In the genomic region with DNA sequence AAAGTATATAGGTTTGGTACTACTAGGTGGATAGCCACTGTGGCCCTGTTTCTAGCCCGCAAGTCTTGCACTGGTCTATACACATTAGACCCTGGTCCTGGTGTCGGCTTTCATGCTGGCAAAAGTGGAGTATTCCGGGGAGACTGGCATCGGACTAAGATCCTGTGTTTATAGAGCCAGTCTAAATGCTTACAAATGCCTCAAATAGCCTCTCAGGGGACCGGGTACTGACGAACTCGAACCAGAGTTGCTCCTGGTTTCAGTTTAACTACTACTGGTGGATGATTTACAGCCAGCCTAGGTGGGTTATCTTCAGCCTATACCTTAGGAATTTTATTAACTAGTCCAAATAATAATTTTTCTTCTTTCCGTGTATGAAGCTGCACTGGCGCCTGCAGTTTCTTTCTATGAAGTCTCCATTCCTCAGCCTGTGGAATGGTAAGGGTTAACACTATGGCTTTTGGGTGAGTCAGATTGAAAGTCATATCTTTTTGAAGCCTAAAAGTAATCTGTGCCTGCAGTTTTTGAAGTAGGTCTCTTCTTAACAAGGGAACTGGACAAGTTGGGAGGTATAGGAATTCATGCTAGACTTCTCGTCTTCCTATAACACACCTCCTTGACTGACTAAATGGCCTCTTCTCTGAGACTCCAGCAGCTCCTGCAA, we compare ENCODE assay signal across 23 cellular contexts. TPM values are rescaled to one million over a fixed set of nuclear protein-coding genes. Genes with fewer than 3 reads are reported as not detected.
DNase-seq lines count a peak whose midpoint lies in the region; ATAC-seq, FAIRE-seq and TF ChIP-seq lines count a peak whose summit lies in the region.
"Had no signal": no experiment of that assay in that cellular context is flagged by ENCODE, and none has a peak within 500 bp of the region (broad histone marks: within the 10 kb centered on the region; RNA-seq: fewer than 3 reads in every experiment).

No MANE protein-coding gene starts in this region.

- peak; percentile 56 for FAIRE-seq in GM12891 (lab: Jason Lieb, UNC)
- FAIRE-seq: D721Med, GM12892, H54 had no signal

- H3K4me3 ChIP-seq in OCI-LY3 (ENCODE audit: low read length) (peak overlapping the region; percentile 39; the same call in 1 of the 2 replicates), tibial artery (peak overlapping the region; percentile 17 to 20)

- no peaks in the 10 kb centered on the region for H4K20me1 ChIP-seq in OCI-LY3 (ENCODE audit: insufficient read depth, low read length)

- no peak for TF ChIP-seq CTCF in OCI-LY3 (IDR thresholded peaks at IDR 0.05; ENCODE audit: low read depth, low read length)
- TF ChIP-seq CTCF in tibial artery (IDR thresholded peaks at IDR 0.05), result no peak
- no peak for TF ChIP-seq CTCF in HFFc6 (IDR thresholded peaks at IDR 0.05)
- no peak for TF ChIP-seq CTCF in GM10248 (IDR thresholded peaks at IDR 0.05; ENCODE audit: control extremely low read depth, extremely low read depth, low read depth, missing control alignments)

- no peaks in the 10 kb centered on the region for H3K27me3 ChIP-seq in OCI-LY3 (ENCODE audit: low read depth, low read length)
- H3K27me3 ChIP-seq in tibial artery, result no peaks in the 10 kb centered on the region

- peaks cover 3% of the 10 kb centered on the region for H3K9me3 Mint-ChIP-seq in HFFc6

- DNase-seq in GM12891 (ENCODE audit: insufficient read length, low spot score) (no peak), kidney tubule cell (ENCODE audit: low spot score) (peak; percentile 11), tibial artery (peak in 1 of 2 donors; percentile 81), HFFc6 (no peak), GM10248 (ENCODE audit: extremely low spot score) (no peak)
- DNase-seq: ACHN; AML-193; CD4-positive, alpha-beta memory T cell; DMS79; Kasumi-1; NCI-H1105 treated with DMSO at 0.1 percent for 48 hours; NCI-H1694 treated with DMSO at 0.1 percent for 48 hours; NCI-H226; NCI-H524 treated with DMSO at 0.1 percent for 48 hours; SHP77; SK-N-SH had no signal

- CTCF ChIA-PET in GM10248 (lab: Yijun Ruan, JAX), result no interaction called here

- H3K9ac ChIP-seq in OCI-LY3 (ENCODE audit: low read length), result no peak overlapping the region
- H3K9ac ChIP-seq: SK-N-SH had no signal

- H3K36me3 ChIP-seq in OCI-LY3 (replicated peaks; ENCODE audit: low read depth, low read length), result no peaks in the 10 kb centered on the region
- no peaks in the 10 kb centered on the region for H3K36me3 ChIP-seq in tibial artery

- H3K4me3 Mint-ChIP-seq in HFFc6, result no peak overlapping the region

- intact Hi-C loops in tibial artery (cut with DNase I; ENCODE audit: low total_unique reads), result no loop called here

- POLR2A ChIA-PET in GM10248 (lab: Yijun Ruan, JAX), result no interaction called here

- H3K9me3 ChIP-seq in OCI-LY3 (ENCODE audit: insufficient read depth, low read length) (no peaks in the 10 kb centered on the region), tibial artery (no peaks in the 10 kb centered on the region)
- H3K9me3 ChIP-seq: SK-N-SH had no signal

- peaks cover 4% of the 10 kb centered on the region for H3K27me3 Mint-ChIP-seq in HFFc6 (ENCODE audit: insufficient read depth)
- H3K27me3 Mint-ChIP-seq: CD4-positive, alpha-beta memory T cell had no signal

- H3K4me2 ChIP-seq in OCI-LY3 (ENCODE audit: low read length), result peak overlapping the region; percentile 89
- H3K4me2 ChIP-seq: SK-N-SH had no signal

- ATAC-seq in HG02970 (IDR thresholded peaks at IDR 0.05; ENCODE audit: low FRiP score, unreplicated experiment), result no peak

- H3K27ac ChIP-seq in OCI-LY3 (ENCODE audit: low read length) (no peak overlapping the region), tibial artery (peak overlapping the region; percentile 66 to 74)

- H3K4me1 Mint-ChIP-seq in HFFc6 (ENCODE audit: low read depth), result peaks cover 23% of the 10 kb centered on the region

- no peaks in the 10 kb centered on the region for H3K36me3 Mint-ChIP-seq in HFFc6 (ENCODE audit: low read depth)
- H3K36me3 Mint-ChIP-seq: CD4-positive, alpha-beta memory T cell had no signal

- no peak for TF ChIP-seq POLR2A in GM12891 (IDR thresholded peaks at IDR 0.05; ENCODE audit: low read depth, low read length)

- no peak overlapping the region for H2AFZ ChIP-seq in OCI-LY3 (ENCODE audit: low read depth, low read length)

- H3K4me1 ChIP-seq in OCI-LY3 (ENCODE audit: low read length) (peaks cover 31% of the 10 kb centered on the region), tibial artery (peaks cover 0 to 52% (median 19%) of the 10 kb centered on the region in 4 donors)

- H3K79me2 ChIP-seq in OCI-LY3 (ENCODE audit: low read length), result no peaks in the 10 kb centered on the region

- H3K27ac Mint-ChIP-seq in HFFc6, result no peak overlapping the region

TF ChIP-seq in GM12891, 5 proteins besides CTCF, POLR2A, EP300 and RAD21:
- no peak for TF ChIP-seq POU2F2 (IDR thresholded peaks at IDR 0.05; ENCODE audit: low read depth, low read length)
- no peak for TF ChIP-seq TAF1 (IDR thresholded peaks at IDR 0.05; ENCODE audit: low read depth, low read length)
- TF ChIP-seq PAX5 (IDR thresholded peaks at IDR 0.05; ENCODE audit: insufficient read depth, low read length, severe bottlenecking), result no peak
- TF ChIP-seq POLR2AphosphoS5 (IDR thresholded peaks at IDR 0.05; ENCODE audit: low read depth, low read length), result no peak
- no peak for TF ChIP-seq SPI1 (IDR thresholded peaks at IDR 0.05; ENCODE audit: low read depth, low read length)

RNA-seq across cellular contexts. Expression of a gene that starts 51.3 kb away (rescaled TPM):
- polyA plus RNA-seq in GM12891 (2012; ENCODE audit: low read depth, missing spikeins), result not detected
- not detected for total RNA-seq in HFFc6 (2021; fragmentation: NEBNext Ultra II Directional; extraction: Animal tissue kit (Norgen Biotek cat#: 25700))
- total RNA-seq: CD4-positive, alpha-beta memory T cell; HT-29; OCI-LY7 had no signal
- polyA plus RNA-seq: CD4-positive, alpha-beta memory T cell; SK-N-SH had no signal
